9 cellular contexts compared by ENCODE assay signal in the genomic region with DNA sequence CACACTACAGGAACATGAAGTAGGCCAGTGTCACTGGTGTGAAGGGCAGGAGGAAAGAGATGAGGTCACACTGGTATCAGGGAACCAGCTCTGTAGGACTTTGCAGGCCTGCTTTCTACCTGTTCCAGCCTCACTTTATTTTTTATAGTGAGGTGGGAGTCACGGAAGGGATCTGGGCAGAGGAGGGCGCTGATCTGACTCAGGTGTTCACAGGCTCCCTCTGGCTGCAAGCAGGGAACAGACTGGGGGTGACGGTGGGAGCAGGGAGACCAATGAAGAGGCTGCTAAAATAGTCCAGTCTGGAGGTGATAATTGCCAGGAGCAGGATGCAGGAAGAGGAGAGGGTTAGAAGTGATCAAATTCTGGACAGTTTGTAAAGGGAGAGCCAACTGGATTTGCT. TPM values are rescaled to one million over a fixed set of nuclear protein-coding genes. Genes with fewer than 3 reads are reported as not detected.
DNase-seq lines count a peak whose midpoint lies in the region; ATAC-seq, FAIRE-seq and TF ChIP-seq lines count a peak whose summit lies in the region.
"Had no signal": no experiment of that assay in that cellular context is flagged by ENCODE, and none has a peak within 500 bp of the region (broad histone marks: within the 10 kb centered on the region; RNA-seq: fewer than 3 reads in every experiment).

No MANE protein-coding gene starts in this region.

- peaks cover 18% of the 10 kb centered on the region for H3K4me1 ChIP-seq in DOHH2 (ENCODE audit: control insufficient read depth, low read length)
- H3K4me1 ChIP-seq in hepatocyte (ENCODE audit: insufficient read depth): peaks cover 9% of the 10 kb centered on the region

- TF ChIP-seq CTCF in BJ (IDR thresholded peaks at IDR 0.05; ENCODE audit: insufficient read depth, low read depth, low read length): 0 out of 2 replicates have a peak, but pooled peaks have one; percentile 27
- peak; percentile 66 for TF ChIP-seq CTCF in DOHH2 (IDR thresholded peaks at IDR 0.05; ENCODE audit: low read depth, low read length, poor library complexity, severe bottlenecking)
- no peak for TF ChIP-seq CTCF in RWPE1 (conservative IDR thresholded peaks at IDR 0.05; ENCODE audit: low read depth)
- peak; percentile 41 for TF ChIP-seq CTCF in hepatocyte (IDR thresholded peaks at IDR 0.05; ENCODE audit: poor library complexity)

- H3K27ac ChIP-seq in DOHH2 (ENCODE audit: low read depth, low read length): no peak overlapping the region
- peak overlapping the region; percentile 28; the same call in 1 of the 2 replicates for H3K27ac ChIP-seq in RWPE1
- no peak overlapping the region for H3K27ac ChIP-seq in hepatocyte

- H3K9me2 ChIP-seq in DOHH2 (replicated peaks; ENCODE audit: control insufficient read depth, low read length) (no peaks in the 10 kb centered on the region), hepatocyte (replicated peaks; ENCODE audit: insufficient read depth) (no peaks in the 10 kb centered on the region)

- H3K4me2 ChIP-seq in DOHH2 (ENCODE audit: low read length) (no peak overlapping the region), hepatocyte (no peak overlapping the region)

- no peaks in the 10 kb centered on the region for H3F3A ChIP-seq in DOHH2 (ENCODE audit: control insufficient read depth, insufficient read depth)

- WGBS in hepatocyte (ENCODE audit: low lambda C conversion rate, missing lambda C conversion rate): 42% methylated on average over 3 of the region's 3 CpGs

- CTCF ChIA-PET in BJ (lab: Yijun Ruan, JAX): no interaction called here
- CTCF ChIA-PET in RWPE1 (lab: Yijun Ruan, JAX): no interaction called here

- H2AFZ ChIP-seq in hepatocyte: no peak overlapping the region

- ATAC-seq in GM19463 (IDR thresholded peaks at IDR 0.05; ENCODE audit: unreplicated experiment) (no peak), GM21381 (IDR thresholded peaks at IDR 0.05; ENCODE audit: unreplicated experiment) (no peak)

- no peak for FAIRE-seq in H54 (lab: Jason Lieb, UNC)

- no peaks in the 10 kb centered on the region for H3K27me3 ChIP-seq in BJ (ENCODE audit: control insufficient read depth, insufficient read depth, low read length)
- no peaks in the 10 kb centered on the region for H3K27me3 ChIP-seq in DOHH2 (ENCODE audit: control insufficient read depth, low read length)
- no peaks in the 10 kb centered on the region for H3K27me3 ChIP-seq in hepatocyte

- DNase-seq in BJ (ENCODE audit: low read depth) (no peak), RWPE1 (ENCODE audit: low spot score) (no peak), hepatocyte (ENCODE audit: low spot score) (peak; percentile 44), H54 (ENCODE audit: insufficient read length, low spot score) (no peak), GM19240 (ENCODE audit: insufficient read length, low spot score) (no peak)
- DNase-seq: occipital lobe had no signal

- H3K4me3 ChIP-seq in BJ (ENCODE audit: low read depth, low read length) (no peak overlapping the region), DOHH2 (ENCODE audit: low read length) (no peak overlapping the region), hepatocyte (no peak overlapping the region)

- POLR2A ChIA-PET in BJ (lab: Charles Lee) (no interaction called here), RWPE1 (lab: Yijun Ruan, JAX; ENCODE audit: low non-redundant PET) (no interaction called here)

- H4K20me1 ChIP-seq in DOHH2 (ENCODE audit: control insufficient read depth, insufficient read depth, low read depth, low read length) (peaks cover 4% of the 10 kb centered on the region; the same call in 1 of the 2 replicates), hepatocyte (ENCODE audit: insufficient read depth, poor library complexity, severe bottlenecking) (no peaks in the 10 kb centered on the region)

- TF ChIP-seq POLR2A in H54 (IDR thresholded peaks at IDR 0.05; ENCODE audit: low read depth, low read length): no peak

- H3K9me3 ChIP-seq in DOHH2 (ENCODE audit: control insufficient read depth, insufficient read depth, low read length) (no peaks in the 10 kb centered on the region), hepatocyte (ENCODE audit: low read depth) (no peaks in the 10 kb centered on the region)

- H3K79me2 ChIP-seq in DOHH2 (ENCODE audit: control insufficient read depth, low read length) (peaks cover 25% of the 10 kb centered on the region), hepatocyte (peaks cover 17% of the 10 kb centered on the region)

- H3K36me3 ChIP-seq in BJ (ENCODE audit: control insufficient read depth, insufficient read depth, low read length) (no peaks in the 10 kb centered on the region), DOHH2 (ENCODE audit: control insufficient read depth, low read length) (peaks cover 7% of the 10 kb centered on the region), hepatocyte (replicated peaks; ENCODE audit: insufficient read depth, low read depth) (no peaks in the 10 kb centered on the region)

RNA-seq across cellular contexts. Expression of gene THAP8, which starts 2.8 kb away (rescaled TPM):
- 8.2 and 11.0 TPM in 2 replicates for polyA plus RNA-seq in BJ (2011; rRNA removed)
- polyA minus RNA-seq in BJ (2011; rRNA and poly(A)+ RNA removed): 1.8 and 4.3 TPM in 2 replicates
- 4.5 and 6.8 TPM in 2 replicates for total RNA-seq in hepatocyte
- polyA plus RNA-seq in hepatocyte: 23.1 and 24.1 TPM in 2 replicates

RNA-seq across cellular contexts. Expression of gene WDR62, which starts 3.5 kb away (rescaled TPM):
- 2.1 and 5.3 TPM in 2 replicates for polyA plus RNA-seq in BJ (2011; rRNA removed)
- polyA minus RNA-seq in BJ (2011; rRNA and poly(A)+ RNA removed): 5.0 and 7.6 TPM in 2 replicates
- total RNA-seq in hepatocyte: 1.8 and 2.1 TPM in 2 replicates
- polyA plus RNA-seq in hepatocyte: 1.2 and 4.6 TPM in 2 replicates

RNA-seq across cellular contexts. Expression of gene CLIP3, which starts 18.6 kb away (rescaled TPM):
- polyA plus RNA-seq in BJ (2011; rRNA removed): 14.7 and 23.9 TPM in 2 replicates
- polyA minus RNA-seq in BJ (2011; rRNA and poly(A)+ RNA removed): 26.3 and 61.1 TPM in 2 replicates
- total RNA-seq in hepatocyte: 5.1 and 12.8 TPM in 2 replicates
- 19.5 and 21.8 TPM in 2 replicates for polyA plus RNA-seq in hepatocyte

RNA-seq across cellular contexts. Expression of gene ALKBH6, which starts 37.2 kb away (rescaled TPM):
- 17.5 and 19.5 TPM in 2 replicates for polyA plus RNA-seq in BJ (2011; rRNA removed)
- 7.3 and 7.9 TPM in 2 replicates for polyA minus RNA-seq in BJ (2011; rRNA and poly(A)+ RNA removed)
- total RNA-seq in hepatocyte: 14.2 and 24.1 TPM in 2 replicates
- 31.1 and 33.7 TPM in 2 replicates for polyA plus RNA-seq in hepatocyte

RNA-seq across cellular contexts. Expression of gene SYNE4, which starts 42.6 kb away (rescaled TPM):
- polyA plus RNA-seq in BJ (2011; rRNA removed) (0.16 and 0.20 TPM in 2 replicates), hepatocyte (19.8 and 21.1 TPM in 2 replicates)
- not detected in 2 replicates for polyA minus RNA-seq in BJ (2011; rRNA and poly(A)+ RNA removed)
- 6.5 and 8.9 TPM in 2 replicates for total RNA-seq in hepatocyte
- total RNA-seq: occipital lobe had no signal
